8 cellular contexts compared by ENCODE assay signal in genomic region chr5:59661939-59662615, GRCh38.
A peak's percentile ranks its signal among the peaks of the same experiment; 100 is the strongest.
DNase-seq lines count a peak whose midpoint lies in the region; ATAC-seq and TF ChIP-seq lines count a peak whose summit lies in the region.

No MANE protein-coding gene starts in this region.

- ATAC-seq in GM18519 (IDR thresholded peaks at IDR 0.05; ENCODE audit: low FRiP score, unreplicated experiment) (peak; percentile 51), HG03432 (IDR thresholded peaks at IDR 0.05; ENCODE audit: unreplicated experiment) (peak; percentile 65), HG03108 (IDR thresholded peaks at IDR 0.05; ENCODE audit: unreplicated experiment) (no peak)

- no peaks in the 10 kb centered on the region for H3K79me2 ChIP-seq in osteoblast (ENCODE audit: insufficient read depth, low read length)

- H3K4me3 ChIP-seq in osteoblast (ENCODE audit: insufficient read depth, low read length), result no peak overlapping the region

- H3K36me3 ChIP-seq in osteoblast (ENCODE audit: insufficient read depth, low read length), result no peaks in the 10 kb centered on the region

- no peaks in the 10 kb centered on the region for H4K20me1 ChIP-seq in osteoblast (ENCODE audit: insufficient read depth, low read length)

- H3K4me1 ChIP-seq in osteoblast (ENCODE audit: insufficient read depth, low read length), result peaks cover 3% of the 10 kb centered on the region

- peak overlapping the region; percentile 61 for H3K4me2 ChIP-seq in osteoblast (ENCODE audit: insufficient read depth, low read length)

- no peaks in the 10 kb centered on the region for H3K9me3 ChIP-seq in osteoblast (ENCODE audit: low read depth, low read length)

- H3K27ac ChIP-seq in osteoblast (ENCODE audit: low read depth, low read length), result no peak overlapping the region

- no peaks in the 10 kb centered on the region for H3K27me3 ChIP-seq in osteoblast (ENCODE audit: insufficient read depth, low read length)

- H2AFZ ChIP-seq in osteoblast (ENCODE audit: low read length), result peak overlapping the region; percentile 28

- DNase-seq in astrocyte of the hippocampus (ENCODE audit: low read depth, low spot score), result peak; percentile 87
- DNase-seq in osteoblast (ENCODE audit: insufficient read length, low spot score, missing footprints), result no peak
- no peak for DNase-seq in hepatic stellate cell (ENCODE audit: low spot score)
- no peak for DNase-seq in HT-29 (ENCODE audit: low spot score)
- DNase-seq in ecto neural progenitor cell (ENCODE audit: low spot score), result no peak

- TF ChIP-seq CTCF in osteoblast (IDR thresholded peaks at IDR 0.05; ENCODE audit: extremely low read depth, low read depth, low read length), result no peak
